In the genomic region with DNA sequence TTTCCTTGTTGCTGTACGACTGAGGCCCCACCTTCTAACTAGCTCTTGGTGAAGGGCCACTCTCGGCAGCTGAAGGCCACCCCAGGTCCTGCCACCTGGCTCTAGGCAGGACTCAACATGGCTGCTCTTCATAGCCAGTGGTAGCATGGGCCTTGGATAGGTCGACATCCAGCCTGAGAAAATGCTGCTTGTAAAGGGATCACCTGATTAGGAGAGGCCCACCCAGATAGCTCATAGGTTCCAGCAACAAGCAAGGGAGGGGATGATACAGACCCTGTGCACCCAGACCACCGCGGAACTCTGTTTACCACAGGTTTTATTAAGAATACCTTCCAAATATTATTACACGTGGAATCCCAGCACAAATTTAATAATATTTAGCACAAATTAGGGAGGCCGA, we compare ENCODE assay signal across 24 cellular contexts.
"Had no signal": no experiment of that assay in that cellular context is flagged by ENCODE, and none has a peak within 500 bp of the region (broad histone marks: within the 10 kb centered on the region; RNA-seq: fewer than 3 reads in every experiment).

No MANE protein-coding gene starts in this region.

- H2AFZ ChIP-seq: hepatocyte, neural progenitor cell had no signal

- H3K9me3 ChIP-seq: left ventricle myocardium inferior, ovary, right atrium auricular region, right lobe of liver, testis, thyroid gland, transverse colon, upper lobe of right lung had no signal

- H3K27me3 ChIP-seq: ovary, right atrium auricular region, right lobe of liver, testis, thyroid gland, upper lobe of right lung had no signal

- H3K36me3 ChIP-seq: left ventricle myocardium inferior, neural progenitor cell, ovary, right atrium auricular region, right lobe of liver, thyroid gland, transverse colon, upper lobe of right lung had no signal

- H3K9ac ChIP-seq: neural progenitor cell had no signal

- H3K4me3 ChIP-seq: hepatocyte, left ventricle myocardium inferior, lung, neural progenitor cell, ovary, right atrium auricular region, right lobe of liver, smooth muscle cell, testis, thyroid gland, transverse colon, upper lobe of right lung had no signal

- H3K79me2 ChIP-seq: hepatocyte had no signal

- DNase-seq: islet precursor cell; left ventricle myocardium inferior; mesendoderm; naive B cell; natural killer cell; nephron progenitor cell; ovary; right lobe of liver; stimulated activated CD4-positive, alpha-beta T cell treated with anti-CD3 and anti-CD28 coated beads, Interleukin-1b, Interleukin-23, amount 100 ng/mL, for 48 hours; stimulated activated CD4-positive, alpha-beta T cell treated with anti-CD3 and anti-CD28 coated beads, Interleukin-2, amount 100 ng/mL, for 48 hours; stimulated activated CD4-positive, alpha-beta T cell treated with anti-CD3 and anti-CD28 coated beads, Interleukin-4, amount 100 ng/mL, for 4 hours; stimulated activated CD8-positive, alpha-beta memory T cell treated with anti-CD3 and anti-CD28 coated beads, Interleukin-4, amount 100 ng/mL, for 48 hours; stimulated activated naive CD4-positive, alpha-beta T cell treated with Interleukin-2 at 50 U/mL for 16 hours; stimulated activated naive CD8-positive, alpha-beta T cell treated with anti-CD3 and anti-CD28 coated beads, Interleukin-15, amount 100 ng/mL, for 72 hours; testis; thyroid gland; transverse colon; upper lobe of right lung had no signal

- H3K4me2 ChIP-seq: hepatocyte, neural progenitor cell, smooth muscle cell had no signal

- H3K27ac ChIP-seq: hepatocyte, left ventricle myocardium inferior, neural progenitor cell, ovary, right atrium auricular region, right lobe of liver, testis, thyroid gland, transverse colon, upper lobe of right lung had no signal

- ATAC-seq: natural killer cell; right lobe of liver; stimulated activated memory B cell treated with anti-CD40 and anti-IgM and Interleukin-4, amounts not matched to agents 10 μg/mL and 1 μg/mL and 100 μg/mL, for 72 hours; stimulated activated naive CD8-positive, alpha-beta T cell treated with anti-CD3 and anti-CD28 coated beads, Interleukin-15, amount 100 ng/mL, for 72 hours; upper lobe of right lung had no signal

- H3K4me1 ChIP-seq: right atrium auricular region, right lobe of liver, transverse colon, upper lobe of right lung had no signal
